19 cellular contexts compared by ENCODE assay signal in the genomic region with DNA sequence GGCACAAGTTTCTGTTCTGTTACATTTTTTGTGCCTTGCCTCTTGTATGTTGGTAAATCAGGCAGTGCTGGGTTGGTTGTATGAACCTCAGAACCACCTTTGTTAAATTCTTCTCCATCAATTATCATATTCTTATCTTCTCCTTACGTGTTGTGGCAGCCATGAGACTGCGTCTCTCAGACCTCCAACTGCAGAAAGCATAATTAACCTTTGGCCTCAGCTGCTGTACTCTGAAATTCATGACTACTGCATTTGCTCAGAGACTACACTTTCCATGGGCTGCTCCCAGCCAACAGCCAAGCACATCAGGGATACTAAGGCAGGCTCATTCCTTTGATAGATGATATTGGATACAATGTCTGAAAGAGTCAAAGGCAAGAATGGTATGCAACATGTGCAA. TPM values are rescaled to one million over a fixed set of nuclear protein-coding genes. Genes with fewer than 3 reads are reported as not detected.
DNase-seq lines count a peak whose midpoint lies in the region; ATAC-seq, FAIRE-seq and TF ChIP-seq lines count a peak whose summit lies in the region.
"Had no signal": no experiment of that assay in that cellular context is flagged by ENCODE, and none has a peak within 500 bp of the region (broad histone marks: within the 10 kb centered on the region; RNA-seq: fewer than 3 reads in every experiment).

No MANE protein-coding gene starts in this region.

- peak overlapping the region; percentile 10 for H3K27ac Mint-ChIP-seq in Caco-2 (ENCODE audit: unreplicated experiment)
- H3K27ac Mint-ChIP-seq: B cell, IgD-negative memory B cell had no signal

- H4K20me1 ChIP-seq in Loucy (ENCODE audit: insufficient read depth, low read length, poor library complexity, severe bottlenecking) = no peaks in the 10 kb centered on the region
- no peaks in the 10 kb centered on the region for H4K20me1 ChIP-seq in hepatocyte (ENCODE audit: insufficient read depth, poor library complexity, severe bottlenecking)
- H4K20me1 ChIP-seq: BLaER1 treated with 17β-estradiol and CSF1 and Interleukin-3, amounts not matched to agents 10 nM and 100 nM had no signal

- peak overlapping the region; percentile 46; the same call in 1 of the 2 replicates for H2AFZ ChIP-seq in Loucy (ENCODE audit: low read length)
- no peak overlapping the region for H2AFZ ChIP-seq in hepatocyte
- H2AFZ ChIP-seq: GM23248 had no signal

- 36% methylated on average over 2 of the region's 2 CpGs for WGBS in hepatocyte (ENCODE audit: low lambda C conversion rate, missing lambda C conversion rate)

- no peak for DNase-seq in Caco-2
- DNase-seq in hepatocyte (ENCODE audit: low spot score) = peak; percentile 17
- peak; percentile 10 for DNase-seq in retina
- DNase-seq in RCC 7860 (ENCODE audit: low spot score) = no peak
- no peak for DNase-seq in T1000 (lab: John Stamatoyannopoulos, UW)
- DNase-seq: CD8-positive, alpha-beta memory T cell; COR-L47; GM23248 had no signal

- H3K27me3 ChIP-seq in Caco-2 (replicated peaks; ENCODE audit: control insufficient read depth, insufficient read depth, low read length) (no peaks in the 10 kb centered on the region), Loucy (ENCODE audit: insufficient read depth, low read length, poor library complexity, severe bottlenecking) (no peaks in the 10 kb centered on the region), hepatocyte (no peaks in the 10 kb centered on the region)
- H3K27me3 ChIP-seq: BLaER1 treated with 17β-estradiol and CSF1 and Interleukin-3, amounts not matched to agents 10 nM and 100 nM had no signal

- no peak overlapping the region for H3K27ac ChIP-seq in hepatocyte
- H3K27ac ChIP-seq: BLaER1 treated with 17β-estradiol and CSF1 and Interleukin-3, amounts not matched to agents 10 nM and 100 nM; GM23248; HL-60 had no signal

- H3K4me1 ChIP-seq in Caco-2 = peaks cover 7% of the 10 kb centered on the region
- H3K4me1 ChIP-seq in Loucy (ENCODE audit: insufficient read depth, low read length, poor library complexity, severe bottlenecking) = peaks cover 7% of the 10 kb centered on the region
- peaks cover 4% of the 10 kb centered on the region for H3K4me1 ChIP-seq in hepatocyte (ENCODE audit: insufficient read depth)
- H3K4me1 ChIP-seq: BLaER1 treated with 17β-estradiol and CSF1 and Interleukin-3, amounts not matched to agents 10 nM and 100 nM had no signal

- intact Hi-C loops in Caco-2 (cut with micrococcal nuclease; ENCODE audit: unreplicated experiment) = no loop called here

- peaks cover 22% of the 10 kb centered on the region for H3K4me1 Mint-ChIP-seq in Caco-2 (ENCODE audit: low read depth, unreplicated experiment)
- H3K4me1 Mint-ChIP-seq: CD8-positive, alpha-beta memory T cell had no signal

- H3K9me3 Mint-ChIP-seq in Caco-2 (ENCODE audit: unreplicated experiment) = no peaks in the 10 kb centered on the region
- H3K9me3 Mint-ChIP-seq: CD8-positive, alpha-beta memory T cell; IgD-negative memory B cell had no signal

- H3K79me2 ChIP-seq in Loucy (ENCODE audit: insufficient read depth, low read length) (no peaks in the 10 kb centered on the region), hepatocyte (no peaks in the 10 kb centered on the region)

- H3K4me3 Mint-ChIP-seq in Caco-2 (ENCODE audit: unreplicated experiment) = no peak overlapping the region
- H3K4me3 Mint-ChIP-seq: B cell; CD8-positive, alpha-beta memory T cell; IgD-negative memory B cell had no signal

- TF ChIP-seq CTCF in Caco-2 (IDR thresholded peaks at IDR 0.05; ENCODE audit: insufficient read depth in 1 of 2, low read depth in 1 of 2, low read length in 1 of 2, severe bottlenecking in 1 of 2, unreplicated experiment in 1 of 2) (no peak), Loucy (conservative IDR thresholded peaks at IDR 0.05; ENCODE audit: low read length) (no peak), hepatocyte (IDR thresholded peaks at IDR 0.05; ENCODE audit: poor library complexity) (no peak)

- no peaks in the 10 kb centered on the region for H3K9me2 ChIP-seq in Loucy (replicated peaks; ENCODE audit: low read depth, low read length)
- H3K9me2 ChIP-seq in hepatocyte (replicated peaks; ENCODE audit: insufficient read depth) = no peaks in the 10 kb centered on the region

- H3K27me3 Mint-ChIP-seq in Caco-2 (ENCODE audit: insufficient read depth, unreplicated experiment) = no peaks in the 10 kb centered on the region
- H3K27me3 Mint-ChIP-seq: B cell, IgD-negative memory B cell had no signal

- H3K4me3 ChIP-seq in Caco-2 (ENCODE audit: low read depth, low read length) = no peak overlapping the region
- H3K4me3 ChIP-seq in Loucy (ENCODE audit: low read length, poor library complexity, severe bottlenecking) = no peak overlapping the region
- H3K4me3 ChIP-seq in hepatocyte = no peak overlapping the region
- H3K4me3 ChIP-seq: BLaER1 treated with 17β-estradiol and CSF1 and Interleukin-3, amounts not matched to agents 10 nM and 100 nM; GM23248; HAP-1 had no signal

- FAIRE-seq in RCC 7860 (lab: Jason Lieb, UNC) = no peak
- FAIRE-seq: D721Med, G401.6, GM12891, GM19239 had no signal

- no peak for ATAC-seq in HG02763 (IDR thresholded peaks at IDR 0.05; ENCODE audit: unreplicated experiment)

- no TSS peak for BruUV-seq in Caco-2 (replicated peaks; lab: Mats Ljungman, UMichigan)

- no peaks in the 10 kb centered on the region for H3K36me3 ChIP-seq in Caco-2 (ENCODE audit: control insufficient read depth, insufficient read depth, low read length)
- H3K36me3 ChIP-seq in Loucy (ENCODE audit: insufficient read depth, low read length) = no peaks in the 10 kb centered on the region
- H3K36me3 ChIP-seq in hepatocyte (replicated peaks; ENCODE audit: insufficient read depth, low read depth) = no peaks in the 10 kb centered on the region
- H3K36me3 ChIP-seq: BLaER1 treated with 17β-estradiol and CSF1 and Interleukin-3, amounts not matched to agents 10 nM and 100 nM; HAP-1 had no signal

- CTCF ChIA-PET in Caco-2 (lab: Charles Lee) = no interaction called here

- H3K9me3 ChIP-seq in Caco-2 = no peaks in the 10 kb centered on the region
- H3K9me3 ChIP-seq in Loucy (ENCODE audit: insufficient read depth, low read depth, low read length) = no peaks in the 10 kb centered on the region
- H3K9me3 ChIP-seq in hepatocyte (ENCODE audit: low read depth) = no peaks in the 10 kb centered on the region
- H3K9me3 ChIP-seq: BLaER1 treated with 17β-estradiol and CSF1 and Interleukin-3, amounts not matched to agents 10 nM and 100 nM; HAP-1 had no signal

- no peak overlapping the region for H3K9ac ChIP-seq in Loucy (ENCODE audit: low read depth, low read length, poor library complexity, severe bottlenecking)
- H3K9ac ChIP-seq: BLaER1 treated with 17β-estradiol and CSF1 and Interleukin-3, amounts not matched to agents 10 nM and 100 nM; GM23248 had no signal

- POLR2A ChIA-PET in Caco-2 (lab: Charles Lee) = no interaction called here

- no peaks in the 10 kb centered on the region for H3F3A ChIP-seq in Loucy (ENCODE audit: low read depth)

- H3K36me3 Mint-ChIP-seq in Caco-2 (ENCODE audit: insufficient read depth, unreplicated experiment) = no peaks in the 10 kb centered on the region
- H3K36me3 Mint-ChIP-seq: CD8-positive, alpha-beta memory T cell; IgD-negative memory B cell had no signal

- H3K4me2 ChIP-seq in Loucy (ENCODE audit: low read depth, low read length, poor library complexity, severe bottlenecking) (no peak overlapping the region), hepatocyte (no peak overlapping the region)
- H3K4me2 ChIP-seq: BLaER1 treated with 17β-estradiol and CSF1 and Interleukin-3, amounts not matched to agents 10 nM and 100 nM had no signal

RNA-seq across cellular contexts. Expression of gene SNX3, which starts 15.1 kb away (rescaled TPM):
- total RNA-seq in Caco-2 (2022) (111 and 114 TPM in 2 replicates), hepatocyte (291 and 320 TPM in 2 replicates)
- polyA plus RNA-seq in hepatocyte = 298 and 359 TPM in 2 replicates

RNA-seq across cellular contexts. Expression of gene AFG1L, which starts 18.9 kb away (rescaled TPM):
- total RNA-seq in Caco-2 (2022) (7.2 and 10.2 TPM in 2 replicates), hepatocyte (9.7 and 9.9 TPM in 2 replicates)
- 9.2 and 9.4 TPM in 2 replicates for polyA plus RNA-seq in hepatocyte

Comparison
In these comparisons a context has a peak if more than half of its experiments do, and no peak if none do; other contexts are left out.
1. DNase-seq: peak in hepatocyte (single experiment) and retina (single experiment); none in Caco-2 (0 of 2), RCC 7860 (single experiment) and T1000 (single experiment).